24 cellular contexts compared by ENCODE assay signal in the genomic region with DNA sequence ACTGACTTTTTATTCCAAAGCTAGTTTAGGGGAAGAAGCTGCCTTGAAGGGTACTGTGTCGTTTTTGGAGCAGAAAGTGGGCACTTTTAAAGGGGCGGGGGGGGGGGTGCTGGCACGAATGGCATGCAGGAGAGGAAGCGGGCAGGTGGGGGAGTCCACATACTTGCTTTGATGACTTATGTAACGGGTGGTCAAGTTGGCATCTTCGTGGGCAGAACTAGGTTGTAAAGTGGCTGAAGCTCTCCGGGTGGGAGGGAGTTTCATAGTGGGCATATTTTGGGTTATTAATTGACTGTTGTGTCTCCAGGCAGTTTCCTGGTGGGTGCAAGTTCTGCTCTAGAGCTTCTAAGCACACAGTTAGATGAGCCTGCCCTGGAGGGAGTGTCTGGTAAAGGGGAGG. TPM values are rescaled to one million over a fixed set of nuclear protein-coding genes. Genes with fewer than 3 reads are reported as not detected.
DNase-seq lines count a peak whose midpoint lies in the region; ATAC-seq and TF ChIP-seq lines count a peak whose summit lies in the region.
"Had no signal": no experiment of that assay in that cellular context is flagged by ENCODE, and none has a peak within 500 bp of the region (broad histone marks: within the 10 kb centered on the region; RNA-seq: fewer than 3 reads in every experiment).

No MANE protein-coding gene starts in this region.

- ATAC-seq in Right ventricle myocardium superior (ENCODE audit: poor library complexity) (no peak), HG03354 (IDR thresholded peaks at IDR 0.05; ENCODE audit: poor library complexity, severe bottlenecking, unreplicated experiment) (no peak)

- intact Hi-C loops in cardiac septum (cut with DNase I), result no loop called here
- intact Hi-C loops in Right ventricle myocardium superior (cut with DNase I), result no loop called here

- no peaks in the 10 kb centered on the region for H3K9me3 ChIP-seq in osteoblast (ENCODE audit: low read depth, low read length)
- H3K9me3 ChIP-seq: HAP-1, MG63 had no signal

- H3K27ac ChIP-seq in osteoblast (ENCODE audit: low read depth, low read length), result no peak overlapping the region
- H3K27ac ChIP-seq in coronary artery, result no peak overlapping the region
- H3K27ac ChIP-seq: SK-N-MC had no signal

- TF ChIP-seq CTCF in osteoblast (IDR thresholded peaks at IDR 0.05; ENCODE audit: extremely low read depth, low read depth, low read length), result no peak
- TF ChIP-seq CTCF in coronary artery (IDR thresholded peaks at IDR 0.05), result no peak

- no peak overlapping the region for H3K4me3 ChIP-seq in osteoblast (ENCODE audit: insufficient read depth, low read length)
- no peak overlapping the region for H3K4me3 ChIP-seq in coronary artery
- H3K4me3 ChIP-seq: HAP-1, MG63, SK-N-MC had no signal

- no peak overlapping the region for H3K4me2 ChIP-seq in osteoblast (ENCODE audit: insufficient read depth, low read length)

- no peaks in the 10 kb centered on the region for H3K79me2 ChIP-seq in osteoblast (ENCODE audit: insufficient read depth, low read length)

- peak; percentile 7 for DNase-seq in cardiac septum (ENCODE audit: low spot score)
- no peak for DNase-seq in Right ventricle myocardium superior
- DNase-seq in kidney glomerular epithelial cell (lab: John Stamatoyannopoulos, UW), result peak; percentile 94
- DNase-seq in osteoblast (ENCODE audit: insufficient read length, low spot score, missing footprints), result peak; percentile 47
- no peak for DNase-seq in C1 segment of cervical spinal cord (lab: John Stamatoyannopoulos, UW)
- DNase-seq in coronary artery (ENCODE audit: low spot score), result no peak
- no peak for DNase-seq in epidermal melanocyte (ENCODE audit: insufficient read length, low spot score)
- DNase-seq: 8988T; ACHN; CD4-positive, CD25-positive, alpha-beta regulatory T cell; GOT3; HFFc6; KBM-7; MG63; NCI-H1105 treated with DMSO at 0.1 percent for 48 hours; NCI-H146; NCI-H1930; NCI-H526 treated with DMSO at 0.1 percent for 48 hours; SHP77 treated with DMSO at 0.1 percent for 48 hours had no signal

- no peaks in the 10 kb centered on the region for H3K36me3 ChIP-seq in osteoblast (ENCODE audit: insufficient read depth, low read length)
- H3K36me3 ChIP-seq: HAP-1, MG63 had no signal

- H3K4me1 ChIP-seq in osteoblast (ENCODE audit: insufficient read depth, low read length), result no peaks in the 10 kb centered on the region
- H3K4me1 ChIP-seq: HAP-1 had no signal

- peaks cover 11% of the 10 kb centered on the region for H3K27me3 ChIP-seq in osteoblast (ENCODE audit: insufficient read depth, low read length)
- H3K27me3 ChIP-seq: MG63 had no signal

- no peaks in the 10 kb centered on the region for H4K20me1 ChIP-seq in osteoblast (ENCODE audit: insufficient read depth, low read length)

- H2AFZ ChIP-seq in osteoblast (ENCODE audit: low read length), result no peak overlapping the region

RNA-seq across cellular contexts. Expression of a gene that starts 19.9 kb away (rescaled TPM):
- total RNA-seq in cardiac septum (0.11 TPM), Right ventricle myocardium superior (0.67 TPM), osteoblast (not detected in 2 replicates)
- total RNA-seq: CD4-positive, CD25-positive, alpha-beta regulatory T cell; HFFc6; LHCN-M2; NCI-H460 had no signal

Comparison
In these comparisons a context has a peak if more than half of its experiments do, and no peak if none do; other contexts are left out.
1. DNase-seq: peak in cardiac septum (single experiment), kidney glomerular epithelial cell (single experiment) and osteoblast (single experiment); none in Right ventricle myocardium superior (single experiment), C1 segment of cervical spinal cord (0 of 14), coronary artery (single experiment) and epidermal melanocyte (single experiment).